Comparison of ENCODE assay signal across 8 cellular contexts in the genomic region with DNA sequence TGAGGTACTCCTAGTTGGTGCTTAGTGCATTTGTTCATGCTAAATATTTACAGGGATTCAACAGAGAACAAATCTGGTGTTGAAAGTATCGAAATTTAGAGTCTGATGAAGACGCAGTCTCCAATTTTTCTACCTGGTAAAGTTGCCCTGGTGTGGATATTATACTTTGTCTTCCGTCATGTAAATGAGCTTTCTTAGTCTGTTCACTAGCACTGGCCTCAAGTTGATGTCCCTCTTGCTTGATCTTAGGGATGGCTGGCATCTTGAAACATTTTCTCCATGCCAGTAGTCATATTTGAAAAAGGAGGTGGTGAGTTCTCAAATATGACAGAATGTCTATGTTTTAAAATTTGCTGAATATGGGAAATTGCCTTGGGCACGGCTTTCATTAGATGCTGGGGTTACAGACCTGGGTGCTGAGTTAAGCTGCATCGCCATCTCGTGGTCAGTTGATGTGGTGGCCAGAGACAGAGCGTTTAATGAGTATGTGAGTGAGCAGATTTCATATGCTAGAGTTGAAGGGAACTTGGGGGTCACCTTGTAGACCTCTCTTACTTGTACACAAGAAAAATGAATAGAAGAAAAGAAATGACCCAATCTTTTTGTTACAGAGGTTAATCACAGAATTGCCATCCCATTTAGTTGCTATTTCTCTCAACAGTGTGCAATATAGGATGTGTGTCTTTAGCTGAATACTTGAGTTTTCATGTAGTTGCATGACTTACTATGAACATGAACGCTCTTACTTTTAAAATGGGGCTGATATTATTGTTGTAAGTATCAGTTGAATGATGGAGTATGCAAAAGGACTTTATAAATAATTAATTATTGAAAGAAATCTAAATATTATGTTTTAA.
A peak's percentile ranks its signal among the peaks of the same experiment; 100 is the strongest.
DNase-seq lines count a peak whose midpoint lies in the region; ATAC-seq and TF ChIP-seq lines count a peak whose summit lies in the region.

No MANE protein-coding gene starts in this region.

- ATAC-seq in GM18505 (IDR thresholded peaks at IDR 0.05; ENCODE audit: unreplicated experiment) (peak; percentile 97), HG02884 (IDR thresholded peaks at IDR 0.05; ENCODE audit: unreplicated experiment) (peak; percentile 97), left colon (peak; percentile 72)

- CTCF ChIA-PET in AG04450 (lab: Charles Lee), result interaction anchor here (0.5 to 6.0 kb wide), 30 partner anchors 9 to 409 kb away, joined by 3 to 97 read pairs (median 4); no protein-coding TSS in a partner anchor

- POLR2A ChIA-PET in AG04450 (lab: Yijun Ruan, JAX), result interaction anchor here (0.7 to 1.4 kb wide), 3 partner anchors 28 to 256 kb away, joined by 3 to 5 read pairs (median 3); no protein-coding TSS in a partner anchor

- intact Hi-C loops in left colon (cut with DNase I, micrococcal nuclease), result loop anchor here in 1 of 2 donors (5.0 kb wide), 1 partner anchor 378 kb away; no protein-coding TSS in a partner anchor

- H3K27ac ChIP-seq in AG04450 (ENCODE audit: low read depth, low read length), result no peak overlapping the region

- peak; percentile 63 for DNase-seq in AG04450 (ENCODE audit: low read depth, low spot score)
- DNase-seq in NCI-H1694 (lab: John Stamatoyannopoulos, UW), result peak; percentile 54
- peak; percentile 16 for DNase-seq in UCSD-AML1 (lab: John Stamatoyannopoulos, UW; ENCODE audit: unreplicated experiment)
- DNase-seq in choroid plexus epithelial cell (ENCODE audit: low read depth), result peak; percentile 90
- peak; percentile 58 to 75 for DNase-seq in left colon
- peak; percentile 30 for DNase-seq in stimulated activated CD4-positive, alpha-beta T cell treated with anti-CD3 and anti-CD28 coated beads, Interleukin-4, amount 100 ng/mL, for 1 hour

- H3K9me3 ChIP-seq in AG04450 (ENCODE audit: control insufficient read depth, insufficient read depth, low read length), result no peaks in the 10 kb centered on the region

- no peaks in the 10 kb centered on the region for H3K27me3 ChIP-seq in AG04450 (ENCODE audit: control insufficient read depth, insufficient read depth, low read length)

- TF ChIP-seq POLR2A in GM18505 (IDR thresholded peaks at IDR 0.05; ENCODE audit: borderline replicate concordance, extremely low read depth, insufficient read depth, insufficient read length), result no peak

- TF ChIP-seq CTCF in AG04450 (IDR thresholded peaks at IDR 0.05; ENCODE audit: low read depth, low read length) (peak; percentile 97), choroid plexus epithelial cell (conservative IDR thresholded peaks at IDR 0.05; ENCODE audit: low read depth, low read length) (peak; percentile 98)

- H3K4me3 ChIP-seq in AG04450 (ENCODE audit: low read depth, low read length), result no peak overlapping the region
- H3K4me3 ChIP-seq in choroid plexus epithelial cell (ENCODE audit: low read depth, low read length), result no peak overlapping the region

Comparison
In these comparisons a context has a peak if more than half of its experiments do, and no peak if none do; other contexts are left out.
1. DNase-seq: peak in every context shown above with its lines; median percentile 90 in choroid plexus epithelial cell; 66 in left colon; 63 in AG04450; 54 in NCI-H1694; 30 in stimulated activated CD4-positive, alpha-beta T cell treated with anti-CD3 and anti-CD28 coated beads, Interleukin-4, amount 100 ng/mL, for 1 hour; 16 in UCSD-AML1.